In genomic region chr13:101785858-101786257, GRCh38 we compare ENCODE assay signal across 10 cellular contexts.
DNase-seq lines count a peak whose midpoint lies in the region; ATAC-seq, FAIRE-seq and TF ChIP-seq lines count a peak whose summit lies in the region.
"Had no signal": no experiment of that assay in that cellular context is flagged by ENCODE, and none has a peak within 500 bp of the region (broad histone marks: within the 10 kb centered on the region; RNA-seq: fewer than 3 reads in every experiment).

No MANE protein-coding gene starts in this region.

- TF ChIP-seq RAD21 in liver (IDR thresholded peaks at IDR 0.05), result peak; percentile 91 to 93

- no peak for TF ChIP-seq POLR2A in tibial nerve (IDR thresholded peaks at IDR 0.05)

- no peaks in the 10 kb centered on the region for H3K36me3 ChIP-seq in astrocyte (ENCODE audit: insufficient read depth, low read length)
- H3K36me3 ChIP-seq in liver (ENCODE audit: control insufficient read depth in 4 of 4, insufficient read depth in 3 of 4, low read depth in 1 of 4, low read length in 3 of 4), result no peaks in the 10 kb centered on the region
- no peaks in the 10 kb centered on the region for H3K36me3 ChIP-seq in tibial nerve

- H3K4me1 ChIP-seq in astrocyte (ENCODE audit: insufficient read depth, low read length), result no peaks in the 10 kb centered on the region
- peaks cover 0 to 33% (median 29%) of the 10 kb centered on the region in 4 donors for H3K4me1 ChIP-seq in liver (ENCODE audit: control insufficient read depth in 4 of 4, insufficient read depth in 4 of 4, low read length in 3 of 4)
- H3K4me1 ChIP-seq in tibial nerve, result no peaks in the 10 kb centered on the region

- H3K27me3 Mint-ChIP-seq in astrocyte (ENCODE audit: low read depth, unreplicated experiment) (peaks cover 22% of the 10 kb centered on the region), CD14-positive monocyte (ENCODE audit: low read depth in 3 of 3) (no peaks in the 10 kb centered on the region)
- H3K27me3 Mint-ChIP-seq in effector memory CD8-positive, alpha-beta T cell, result peaks cover 15 to 22% of the 10 kb centered on the region in 2 donors

- intact Hi-C loops in CD14-positive monocyte (cut with micrococcal nuclease), result no loop called here

- H3K4me1 Mint-ChIP-seq in astrocyte (ENCODE audit: low read depth, unreplicated experiment) (no peaks in the 10 kb centered on the region), CD14-positive monocyte (no peaks in the 10 kb centered on the region)
- H3K4me1 Mint-ChIP-seq in effector memory CD8-positive, alpha-beta T cell (ENCODE audit: low read depth in 2 of 2), result no peaks in the 10 kb centered on the region
- H3K4me1 Mint-ChIP-seq: memory B cell, T-cell had no signal

- no peaks in the 10 kb centered on the region for H4K20me1 ChIP-seq in astrocyte (ENCODE audit: insufficient read depth, low read length)

- 18% methylated on average over 1 of the region's 1 CpG for WGBS in liver
- WGBS in tibial nerve, 2 donors, result 35 to 53% methylated on average over 1 of the region's 1 CpG

- H3K9me3 ChIP-seq in astrocyte (ENCODE audit: insufficient read depth, low read depth, low read length), result no peaks in the 10 kb centered on the region
- H3K9me3 ChIP-seq in liver (ENCODE audit: control insufficient read depth in 4 of 4, low read length in 3 of 4), result no peaks in the 10 kb centered on the region
- H3K9me3 ChIP-seq in tibial nerve, result no peaks in the 10 kb centered on the region

- no peaks in the 10 kb centered on the region for H3K9me3 Mint-ChIP-seq in astrocyte (ENCODE audit: unreplicated experiment)
- H3K9me3 Mint-ChIP-seq in effector memory CD8-positive, alpha-beta T cell, result no peaks in the 10 kb centered on the region
- peaks cover 0 to 2% (median 0%) of the 10 kb centered on the region in 7 donors for H3K9me3 Mint-ChIP-seq in CD14-positive monocyte
- H3K9me3 Mint-ChIP-seq: memory B cell, T-cell had no signal

- H3K4me3 Mint-ChIP-seq in astrocyte (ENCODE audit: unreplicated experiment), result no peak overlapping the region
- H3K4me3 Mint-ChIP-seq in effector memory CD8-positive, alpha-beta T cell, result no peak overlapping the region
- H3K4me3 Mint-ChIP-seq in CD14-positive monocyte, result no peak overlapping the region
- H3K4me3 Mint-ChIP-seq: memory B cell, T-cell had no signal

- DNase-seq in NCI-H1694 treated with DMSO at 0.1 percent for 48 hours (lab: John Stamatoyannopoulos, UW) (peak; percentile 54), astrocyte (ENCODE audit: low read depth) (peak; percentile 4), tibial nerve (ENCODE audit: low spot score in 2 of 2) (no peak), CD14-positive monocyte (ENCODE audit: low spot score) (no peak)
- DNase-seq in effector memory CD8-positive, alpha-beta T cell, result no peak
- DNase-seq in activated T-cell treated with anti-CD3 and anti-CD28 coated beads, Interleukin-2, amount 50 U/mL, for 48 hours, result no peak

- no peak overlapping the region for H3K4me3 ChIP-seq in astrocyte (ENCODE audit: insufficient read depth, low read depth, low read length)
- H3K4me3 ChIP-seq in liver (ENCODE audit: low read depth in 1 of 3, low read length in 3 of 3), result no peak overlapping the region
- no peak overlapping the region for H3K4me3 ChIP-seq in tibial nerve

- no peak overlapping the region for H3K4me2 ChIP-seq in astrocyte (ENCODE audit: low read length)

- no peak overlapping the region for H2AFZ ChIP-seq in astrocyte (ENCODE audit: low read depth, low read length)

- no peak for TF ChIP-seq EP300 in tibial nerve (IDR thresholded peaks at IDR 0.05)

- H3K9ac ChIP-seq in astrocyte (ENCODE audit: low read length) (no peak overlapping the region), liver (ENCODE audit: low read depth in 1 of 2, low read length in 2 of 2) (no peak overlapping the region)

- H3K27ac ChIP-seq in astrocyte (ENCODE audit: low read depth, low read length), result no peak overlapping the region
- H3K27ac ChIP-seq in liver (ENCODE audit: low read depth in 1 of 2, low read length in 2 of 2), result no peak overlapping the region
- no peak overlapping the region for H3K27ac ChIP-seq in tibial nerve

- FAIRE-seq in astrocyte (lab: Jason Lieb, UNC), result no peak

- H3K27me3 ChIP-seq in astrocyte (ENCODE audit: insufficient read depth, low read length), result peaks cover 5% of the 10 kb centered on the region
- H3K27me3 ChIP-seq in liver (ENCODE audit: control insufficient read depth in 4 of 4, insufficient read depth in 4 of 4, low read length in 3 of 4), result no peaks in the 10 kb centered on the region
- H3K27me3 ChIP-seq in tibial nerve, result no peaks in the 10 kb centered on the region

- ATAC-seq in GM21619 (IDR thresholded peaks at IDR 0.05; ENCODE audit: unreplicated experiment), result peak; percentile 52
- ATAC-seq in effector memory CD8-positive, alpha-beta T cell (replicated peaks), result no peak
- ATAC-seq: T-cell had no signal

- H3K36me3 Mint-ChIP-seq in astrocyte (ENCODE audit: low read depth, unreplicated experiment) (no peaks in the 10 kb centered on the region), CD14-positive monocyte (no peaks in the 10 kb centered on the region)
- H3K36me3 Mint-ChIP-seq in effector memory CD8-positive, alpha-beta T cell (ENCODE audit: insufficient read depth), result no peaks in the 10 kb centered on the region
- H3K36me3 Mint-ChIP-seq: memory B cell, T-cell had no signal

- H3K27ac Mint-ChIP-seq in astrocyte (ENCODE audit: unreplicated experiment), result no peak overlapping the region
- H3K27ac Mint-ChIP-seq in effector memory CD8-positive, alpha-beta T cell, result no peak overlapping the region
- no peak overlapping the region for H3K27ac Mint-ChIP-seq in CD14-positive monocyte
- H3K27ac Mint-ChIP-seq: memory B cell, T-cell had no signal

- TF ChIP-seq CTCF in astrocyte (IDR thresholded peaks at IDR 0.05; ENCODE audit: insufficient read depth, low read depth, low read length) (peak; percentile 35), liver (IDR thresholded peaks at IDR 0.05; ENCODE audit: low read depth, low read length, missing input control) (peak; percentile 67), tibial nerve (IDR thresholded peaks at IDR 0.05) (no peak), CD14-positive monocyte (IDR thresholded peaks at IDR 0.05) (no peak)

- H3K79me2 ChIP-seq in astrocyte (ENCODE audit: insufficient read depth, low read length), result no peaks in the 10 kb centered on the region

TF ChIP-seq in liver, 16 proteins besides CTCF, POLR2A, EP300 and RAD21:
- TF ChIP-seq FOXA1 (IDR thresholded peaks at IDR 0.05) (no peak), FOXA2 (IDR thresholded peaks at IDR 0.05) (no peak), NR2F2 (IDR thresholded peaks at IDR 0.05) (no peak), HNF4A (conservative IDR thresholded peaks at IDR 0.05) (no peak), HNF4G (IDR thresholded peaks at IDR 0.05) (no peak), SP1 (IDR thresholded peaks at IDR 0.05) (no peak)

Comparison
In these comparisons a context has a peak if more than half of its experiments do, and no peak if none do; other contexts are left out.
1. DNase-seq: peak in NCI-H1694 treated with DMSO at 0.1 percent for 48 hours (single experiment) and astrocyte (single experiment); none in tibial nerve (0 of 2), effector memory CD8-positive, alpha-beta T cell (0 of 3), activated T-cell treated with anti-CD3 and anti-CD28 coated beads, Interleukin-2, amount 50 U/mL, for 48 hours (0 of 2) and CD14-positive monocyte (single experiment).
2. CTCF ChIP-seq: peak in astrocyte (single experiment) and liver (single experiment); none in tibial nerve (0 of 5) and CD14-positive monocyte (single experiment).